18 cellular contexts compared by ENCODE assay signal in genomic region chr1:150810958-150811676, GRCh38. TPM values are rescaled to one million over a fixed set of nuclear protein-coding genes. Genes with fewer than 3 reads are reported as not detected.
A peak's percentile ranks its signal among the peaks of the same experiment; 100 is the strongest.
DNase-seq lines count a peak whose midpoint lies in the region; ATAC-seq, FAIRE-seq and TF ChIP-seq lines count a peak whose summit lies in the region.
"Had no signal": no experiment of that assay in that cellular context is flagged by ENCODE, and none has a peak within 500 bp of the region (broad histone marks: within the 10 kb centered on the region; RNA-seq: fewer than 3 reads in every experiment).

No MANE protein-coding gene starts in this region.

- H3K27me3 Mint-ChIP-seq in endodermal cell (ENCODE audit: insufficient read depth), result no peaks in the 10 kb centered on the region
- H3K27me3 Mint-ChIP-seq in activated naive CD8-positive, alpha-beta T cell treated with anti-CD3 and anti-CD28 coated beads, Interleukin-2, amount 50 U/mL, for 24 hours, result no peaks in the 10 kb centered on the region
- no peaks in the 10 kb centered on the region for H3K27me3 Mint-ChIP-seq in CD8-positive, alpha-beta T cell (ENCODE audit: low read depth)

- intact Hi-C loops in pancreas (cut with DNase I), result loop anchor here in 1 of 3 donors (10.0 kb wide), 1 partner anchor 184 kb away; no protein-coding TSS in a partner anchor
- intact Hi-C loops in CD8-positive, alpha-beta T cell (cut with DNase I, micrococcal nuclease), result no loop called here

- no peak overlapping the region for H3K27ac Mint-ChIP-seq in endodermal cell
- H3K27ac Mint-ChIP-seq in activated naive CD8-positive, alpha-beta T cell treated with anti-CD3 and anti-CD28 coated beads, Interleukin-2, amount 50 U/mL, for 24 hours, result no peak overlapping the region
- H3K27ac Mint-ChIP-seq in CD8-positive, alpha-beta T cell, result no peak overlapping the region

- WGBS in endodermal cell (ENCODE audit: insufficient coverage in 1 of 2, insufficient read length in 1 of 2), 2 experiments, result 78 to 95% methylated on average over 7 to 9 of the region's 9 CpGs
- 21 to 26% methylated on average over 9 of the region's 9 CpGs for WGBS in pancreas, 2 donors

- DNase-seq in DMS153 treated with DMSO at 0.1 percent for 48 hours (lab: John Stamatoyannopoulos, UW; ENCODE audit: unreplicated experiment) (peak; percentile 56), NCI-H146 (lab: John Stamatoyannopoulos, UW) (peak; percentile 73), endodermal cell (no peak), pancreas (no peak), NCI-H1105 (lab: John Stamatoyannopoulos, UW) (no peak), Kasumi-1 (lab: John Stamatoyannopoulos, UW) (no peak)
- no peak for DNase-seq in activated naive CD8-positive, alpha-beta T cell treated with anti-CD3 and anti-CD28 coated beads, Interleukin-2, amount 50 U/mL, for 24 hours
- DNase-seq in CD8-positive, alpha-beta T cell, result no peak
- DNase-seq: C1 segment of cervical spinal cord, NCI-H1436, NCI-H2081, NCI-H2227 treated with DMSO at 0.1 percent for 48 hours, NCI-H524 treated with DMSO at 0.1 percent for 48 hours, SIG-M5 had no signal

- peaks cover 23% of the 10 kb centered on the region for H3K4me1 Mint-ChIP-seq in endodermal cell
- H3K4me1 Mint-ChIP-seq in activated naive CD8-positive, alpha-beta T cell treated with anti-CD3 and anti-CD28 coated beads, Interleukin-2, amount 50 U/mL, for 24 hours, result peaks cover 13% of the 10 kb centered on the region
- H3K4me1 Mint-ChIP-seq in CD8-positive, alpha-beta T cell (ENCODE audit: low read depth), result peaks cover 15% of the 10 kb centered on the region

- H3K36me3 ChIP-seq in endodermal cell (ENCODE audit: control insufficient read depth, insufficient read depth, low read length), result peaks cover 49% of the 10 kb centered on the region
- peaks cover 0 to 37% (median 11%) of the 10 kb centered on the region in 3 donors for H3K36me3 ChIP-seq in pancreas
- peaks cover 14% of the 10 kb centered on the region for H3K36me3 ChIP-seq in CD8-positive, alpha-beta T cell (ENCODE audit: insufficient read depth, low read length)

- H3K27me3 ChIP-seq in endodermal cell (ENCODE audit: control insufficient read depth, insufficient read depth, low read length, poor library complexity, severe bottlenecking), result no peaks in the 10 kb centered on the region
- H3K27me3 ChIP-seq in pancreas, result no peaks in the 10 kb centered on the region
- H3K27me3 ChIP-seq in CD8-positive, alpha-beta T cell (ENCODE audit: insufficient read depth, low read length), result no peaks in the 10 kb centered on the region

- no peaks in the 10 kb centered on the region for H3K9me3 Mint-ChIP-seq in endodermal cell
- H3K9me3 Mint-ChIP-seq in activated naive CD8-positive, alpha-beta T cell treated with anti-CD3 and anti-CD28 coated beads, Interleukin-2, amount 50 U/mL, for 24 hours, result no peaks in the 10 kb centered on the region
- H3K9me3 Mint-ChIP-seq in CD8-positive, alpha-beta T cell, result no peaks in the 10 kb centered on the region

- peak overlapping the region; percentile 13 for H3K4me3 ChIP-seq in endodermal cell (ENCODE audit: low read length)
- H3K4me3 ChIP-seq in pancreas, result no peak overlapping the region
- no peak overlapping the region for H3K4me3 ChIP-seq in CD8-positive, alpha-beta T cell (ENCODE audit: low read depth, low read length)
- H3K4me3 ChIP-seq: A549 had no signal

- H3K36me3 Mint-ChIP-seq in endodermal cell (ENCODE audit: low read depth), result peaks cover 16% of the 10 kb centered on the region
- H3K36me3 Mint-ChIP-seq in activated naive CD8-positive, alpha-beta T cell treated with anti-CD3 and anti-CD28 coated beads, Interleukin-2, amount 50 U/mL, for 24 hours (ENCODE audit: low read depth), result peaks cover 11% of the 10 kb centered on the region
- H3K36me3 Mint-ChIP-seq in CD8-positive, alpha-beta T cell, result peaks cover 16% of the 10 kb centered on the region

- no peak for FAIRE-seq in pancreas (lab: Jason Lieb, UNC)
- FAIRE-seq: A549, H54, HTR-8/SVneo had no signal

- H3K4me3 Mint-ChIP-seq in endodermal cell, result no peak overlapping the region
- no peak overlapping the region for H3K4me3 Mint-ChIP-seq in activated naive CD8-positive, alpha-beta T cell treated with anti-CD3 and anti-CD28 coated beads, Interleukin-2, amount 50 U/mL, for 24 hours
- H3K4me3 Mint-ChIP-seq in CD8-positive, alpha-beta T cell, result no peak overlapping the region

- no peak overlapping the region for H3K9ac ChIP-seq in endodermal cell (ENCODE audit: extremely low read depth, low read length, poor library complexity, severe bottlenecking)

- H3K27ac ChIP-seq in endodermal cell (ENCODE audit: low read depth, low read length) (no peak overlapping the region), pancreas (no peak overlapping the region)
- no peak overlapping the region for H3K27ac ChIP-seq in CD8-positive, alpha-beta T cell (ENCODE audit: low read depth, low read length)
- H3K27ac ChIP-seq: A549, HL-60 had no signal

- CTCF ChIA-PET in CD8-positive, alpha-beta T cell (lab: Charles Lee), result interaction anchor here (0.6 kb wide), 1 partner anchor 396 kb away, joined by 3 read pairs; no protein-coding TSS in a partner anchor

- H3K9me3 ChIP-seq in endodermal cell (ENCODE audit: control insufficient read depth, low read length) (no peaks in the 10 kb centered on the region), pancreas (no peaks in the 10 kb centered on the region)
- no peaks in the 10 kb centered on the region for H3K9me3 ChIP-seq in CD8-positive, alpha-beta T cell (ENCODE audit: low read length)
- H3K9me3 ChIP-seq: A549 had no signal

- peak in 3 of 4 donors; percentile 11 to 49 (median 28) for ATAC-seq in pancreas
- no peak for ATAC-seq in activated naive CD8-positive, alpha-beta T cell treated with anti-CD3 and anti-CD28 coated beads, Interleukin-2, amount 50 U/mL, for 24 hours
- ATAC-seq in CD8-positive, alpha-beta T cell, result no peak
- ATAC-seq: A549 had no signal

- TF ChIP-seq CTCF in endodermal cell (conservative IDR thresholded peaks at IDR 0.05), result no peak
- TF ChIP-seq CTCF in pancreas (IDR thresholded peaks at IDR 0.05), result no peak
- TF ChIP-seq CTCF in CD8-positive, alpha-beta T cell (IDR thresholded peaks at IDR 0.05), result no peak

- peaks cover 17% of the 10 kb centered on the region for H3K4me1 ChIP-seq in endodermal cell (ENCODE audit: control insufficient read depth, insufficient read depth, low read length)
- peaks cover 0 to 4% (median 0%) of the 10 kb centered on the region in 3 donors for H3K4me1 ChIP-seq in pancreas
- H3K4me1 ChIP-seq in CD8-positive, alpha-beta T cell (ENCODE audit: insufficient read depth, low read length), result peaks cover 13% of the 10 kb centered on the region
- H3K4me1 ChIP-seq: A549 had no signal

- POLR2A ChIA-PET in CD8-positive, alpha-beta T cell (lab: Charles Lee), result no interaction called here

RNA-seq across cellular contexts. Expression of gene CTSK, which starts 3.1 kb away (rescaled TPM):
- total RNA-seq in endodermal cell, result 1 to 10 TPM; 6.1 to 8.4 TPM
- polyA plus RNA-seq in endodermal cell (2013, experiment 1 of 2), result 6.0 TPM
- 6.6 TPM for polyA plus RNA-seq in endodermal cell (2013, experiment 2 of 2)
- total RNA-seq in pancreas, result 10 to 100 TPM in 1 of 6 donors, 1 to 10 TPM in 5; 1.5 to 34.6 (median 4.9) TPM
- 1 to 10 TPM; 5.5 to 8.7 TPM for polyA plus RNA-seq in pancreas
- total RNA-seq in CD8-positive, alpha-beta T cell, result 10 to 100 TPM; 10.7 to 10.8 TPM

RNA-seq across cellular contexts. Expression of gene CTSS, which starts 45.5 kb away (rescaled TPM):
- total RNA-seq in endodermal cell, result not detected
- not detected for polyA plus RNA-seq in endodermal cell (2013, experiment 1 of 2)
- polyA plus RNA-seq in endodermal cell (2013, experiment 2 of 2), result not detected
- 100 to 1,000 TPM in 1 of 6 donors, 10 to 100 TPM in 3, 1 to 10 TPM in 2; 6.5 to 126 (median 17.6) TPM for total RNA-seq in pancreas
- polyA plus RNA-seq in pancreas, result 1 to 10 TPM; 6.7 to 8.0 TPM
- total RNA-seq in CD8-positive, alpha-beta T cell, result 10 to 100 TPM; 58.3 to 63.0 TPM

Comparison
In these comparisons a context has a peak if more than half of its experiments do, and no peak if none do; other contexts are left out.
1. DNase-seq: peak in DMS153 treated with DMSO at 0.1 percent for 48 hours (single experiment) and NCI-H146 (single experiment); none in endodermal cell (single experiment), pancreas (0 of 6), activated naive CD8-positive, alpha-beta T cell treated with anti-CD3 and anti-CD28 coated beads, Interleukin-2, amount 50 U/mL, for 24 hours (single experiment), CD8-positive, alpha-beta T cell (0 of 7), NCI-H1105 (single experiment) and Kasumi-1 (0 of 2).
2. ATAC-seq: peak in pancreas (3 of 4); none in activated naive CD8-positive, alpha-beta T cell treated with anti-CD3 and anti-CD28 coated beads, Interleukin-2, amount 50 U/mL, for 24 hours (single experiment) and CD8-positive, alpha-beta T cell (single experiment).
3. RNA of gene CTSS, which starts 45.5 kb away (total RNA-seq): 58.3 to 63.0 TPM in CD8-positive, alpha-beta T cell and 6.5 to 126 TPM in pancreas; not detected in endodermal cell; every median in the first group is over 4 times any median in the second.